In the genomic region with DNA sequence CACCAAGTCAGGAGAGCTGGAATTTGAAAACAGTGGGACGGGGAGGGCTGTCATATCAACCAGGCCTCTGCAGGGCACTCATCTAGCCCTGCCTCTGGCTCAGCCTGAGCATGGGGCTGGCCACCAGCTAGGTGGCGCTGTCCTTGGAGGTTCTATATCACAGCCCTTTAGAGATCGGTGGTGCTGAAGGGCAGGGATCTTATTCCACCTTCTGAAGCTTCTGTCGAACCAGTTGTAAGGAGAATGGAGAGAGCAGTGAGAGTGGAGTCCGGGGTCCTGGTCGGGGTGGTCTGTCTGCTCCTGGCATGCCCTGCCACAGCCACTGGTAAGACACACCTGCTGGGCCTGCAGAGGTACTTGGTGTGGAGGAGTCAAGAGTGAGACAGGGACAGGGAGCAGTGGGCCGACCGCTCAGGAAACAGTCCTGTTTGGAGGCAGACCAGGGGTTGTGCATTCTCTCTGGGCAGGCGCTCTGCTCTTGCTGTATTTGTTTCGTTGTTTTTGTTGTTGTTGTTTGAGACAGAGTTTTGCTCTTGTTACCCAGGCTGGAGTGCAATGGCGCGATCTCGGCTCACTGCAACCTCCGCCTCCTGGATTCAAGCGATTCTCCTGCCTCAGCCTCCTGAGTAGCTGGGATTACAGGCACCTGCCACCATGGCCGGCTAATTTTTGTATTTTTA, we compare ENCODE assay signal across 8 cellular contexts. TPM values are rescaled to one million over a fixed set of nuclear protein-coding genes. Genes with fewer than 3 reads are reported as not detected.
A peak's percentile ranks its signal among the peaks of the same experiment; 100 is the strongest.
DNase-seq lines count a peak whose midpoint lies in the region; ATAC-seq and TF ChIP-seq lines count a peak whose summit lies in the region.

A gene with protein sequence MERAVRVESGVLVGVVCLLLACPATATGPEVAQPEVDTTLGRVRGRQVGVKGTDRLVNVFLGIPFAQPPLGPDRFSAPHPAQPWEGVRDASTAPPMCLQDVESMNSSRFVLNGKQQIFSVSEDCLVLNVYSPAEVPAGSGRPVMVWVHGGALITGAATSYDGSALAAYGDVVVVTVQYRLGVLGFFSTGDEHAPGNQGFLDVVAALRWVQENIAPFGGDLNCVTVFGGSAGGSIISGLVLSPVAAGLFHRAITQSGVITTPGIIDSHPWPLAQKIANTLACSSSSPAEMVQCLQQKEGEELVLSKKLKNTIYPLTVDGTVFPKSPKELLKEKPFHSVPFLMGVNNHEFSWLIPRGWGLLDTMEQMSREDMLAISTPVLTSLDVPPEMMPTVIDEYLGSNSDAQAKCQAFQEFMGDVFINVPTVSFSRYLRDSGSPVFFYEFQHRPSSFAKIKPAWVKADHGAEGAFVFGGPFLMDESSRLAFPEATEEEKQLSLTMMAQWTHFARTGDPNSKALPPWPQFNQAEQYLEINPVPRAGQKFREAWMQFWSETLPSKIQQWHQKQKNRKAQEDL (plus strand): TSS at position 202 of the 680 bp plus-strand sequence. CDS start 42 bp downstream, at position 244.

- H3K9me3 ChIP-seq in CD4-positive, alpha-beta memory T cell (ENCODE audit: control insufficient read depth in 1 of 2, low read length in 2 of 2): no peaks in the 10 kb centered on the region
- H3K9me3 ChIP-seq in HUES6 (ENCODE audit: control insufficient read depth, insufficient read depth, low read depth, low read length) (no peaks in the 10 kb centered on the region), PC-9 (ENCODE audit: insufficient read depth, low read depth) (no peaks in the 10 kb centered on the region)

- H3F3A ChIP-seq in PC-9 (ENCODE audit: insufficient read depth, low read depth): no peaks in the 10 kb centered on the region

- peak; percentile 72 for ATAC-seq in GM19324 (IDR thresholded peaks at IDR 0.05; ENCODE audit: low FRiP score, unreplicated experiment)

- no peaks in the 10 kb centered on the region for H3K36me3 ChIP-seq in CD4-positive, alpha-beta memory T cell (ENCODE audit: insufficient read depth, low read length)
- H3K36me3 ChIP-seq in HUES6 (ENCODE audit: control insufficient read depth, insufficient read depth, low read length): no peaks in the 10 kb centered on the region
- H3K36me3 ChIP-seq in PC-9 (ENCODE audit: low read depth): no peaks in the 10 kb centered on the region

- H3K36me3 Mint-ChIP-seq in CD4-positive, alpha-beta memory T cell: no peaks in the 10 kb centered on the region

- DNase-seq in CD4-positive, alpha-beta memory T cell: peak; percentile 36 to 66 (median 41)
- DNase-seq in PC-9 (peak; percentile 72), glomerular visceral epithelial cell (ENCODE audit: extremely low spot score) (peak; percentile 67), pons (ENCODE audit: low spot score) (peak; percentile 58), T1000 (lab: John Stamatoyannopoulos, UW) (no peak)
- DNase-seq in activated T-helper 1 cell treated with anti-CD3 and anti-CD28 coated beads, Interleukin-2, amount 50 U/mL, for 16 hours (ENCODE audit: low read depth in 1 of 2, low spot score in 1 of 2): peak; percentile 19 to 20

- H3K4me3 ChIP-seq in CD4-positive, alpha-beta memory T cell (ENCODE audit: low read length in 2 of 2): no peak within 1 kb of the TSS
- H3K4me3 ChIP-seq in HUES6 (ENCODE audit: low read depth, low read length) (peak within 1 kb of the TSS; percentile 49), PC-9 (no peak within 1 kb of the TSS)

- H3K9me3 Mint-ChIP-seq in CD4-positive, alpha-beta memory T cell: no peaks in the 10 kb centered on the region

- H3K4me1 ChIP-seq in CD4-positive, alpha-beta memory T cell (ENCODE audit: insufficient read depth, low read length): no peaks in the 10 kb centered on the region
- H3K4me1 ChIP-seq in HUES6 (ENCODE audit: control insufficient read depth, insufficient read depth, low read length): peaks cover 3% of the 10 kb centered on the region; the same call in 1 of the 2 replicates
- H3K4me1 ChIP-seq in PC-9 (replicated peaks; ENCODE audit: insufficient read depth): no peaks in the 10 kb centered on the region

- peak; percentile 87 for TF ChIP-seq CTCF in PC-9 (conservative IDR thresholded peaks at IDR 0.05)

- no TSS peak for BruUV-seq in PC-9 (replicated peaks; lab: Mats Ljungman, UMichigan)

- no peak within 1 kb of the TSS for H3K9ac ChIP-seq in HUES6 (ENCODE audit: low read length)

- POLR2A ChIA-PET in CD4-positive, alpha-beta memory T cell (lab: Charles Lee; ENCODE audit: partially characterized antibody): no interaction called here
- POLR2A ChIA-PET in PC-9 (lab: Charles Lee; ENCODE audit: unreplicated experiment): interaction anchor here (0.6 kb wide), 1 partner anchor 247 kb away, joined by 3 read pairs; no protein-coding TSS in a partner anchor

- peak within 1 kb of the TSS in 2 of 7 donors; percentile 49 to 73 for H3K27ac Mint-ChIP-seq in CD4-positive, alpha-beta memory T cell

- H3K27me3 ChIP-seq in CD4-positive, alpha-beta memory T cell (ENCODE audit: insufficient read depth, low read length): no peaks in the 10 kb centered on the region
- no peaks in the 10 kb centered on the region; the same call in 1 of the 2 replicates for H3K27me3 ChIP-seq in HUES6 (ENCODE audit: control insufficient read depth, insufficient read depth, low read length)
- no peaks in the 10 kb centered on the region for H3K27me3 ChIP-seq in PC-9 (ENCODE audit: insufficient read depth, low read depth)

- H3K9me2 ChIP-seq in PC-9 (ENCODE audit: insufficient read depth): no peaks in the 10 kb centered on the region

- intact Hi-C loops in CD4-positive, alpha-beta memory T cell (cut with micrococcal nuclease): no loop called here
- intact Hi-C loops in PC-9 (cut with micrococcal nuclease; ENCODE audit: unreplicated experiment): no loop called here

- H2AFZ ChIP-seq in PC-9: 0 out of 2 replicates have a peak within 1 kb of the TSS, but pooled peaks have one; percentile 18

- H4K20me1 ChIP-seq in PC-9 (ENCODE audit: insufficient read depth): no peaks in the 10 kb centered on the region

- peaks cover 3% of the 10 kb centered on the region in 2 donors for H3K27me3 Mint-ChIP-seq in CD4-positive, alpha-beta memory T cell

- H3K79me2 ChIP-seq in PC-9 (ENCODE audit: low read depth): no peaks in the 10 kb centered on the region

- peak within 1 kb of the TSS in 3 of 8 donors; percentile 6 to 40 (median 17) for H3K4me3 Mint-ChIP-seq in CD4-positive, alpha-beta memory T cell

- CTCF ChIA-PET in CD4-positive, alpha-beta memory T cell (lab: Charles Lee; ENCODE audit: partially characterized antibody): interaction anchor here (0.8 to 1.9 kb wide), 7 partner anchors 18 to 383 kb away, joined by 3 to 6 read pairs (median 3); no protein-coding TSS in a partner anchor
- CTCF ChIA-PET in PC-9 (lab: Charles Lee): interaction anchor here (0.6 kb wide), 1 partner anchor 79 kb away, joined by 3 read pairs; no protein-coding TSS in a partner anchor

- H3K27ac ChIP-seq in CD4-positive, alpha-beta memory T cell (ENCODE audit: low read depth, low read length): no peak within 1 kb of the TSS
- H3K27ac ChIP-seq in HUES6 (ENCODE audit: low read depth, low read length) (no peak within 1 kb of the TSS), PC-9 (no peak within 1 kb of the TSS)

- H3K4me1 Mint-ChIP-seq in CD4-positive, alpha-beta memory T cell: peaks cover 6 to 14% (median 6%) of the 10 kb centered on the region in 4 donors

- H3K4me2 ChIP-seq in PC-9: no peak within 1 kb of the TSS; the same call in 1 of the 2 replicates

RNA-seq across cellular contexts. Expression of the gene that starts here (rescaled TPM):
- total RNA-seq in CD4-positive, alpha-beta memory T cell: under 1 TPM; 0.32 to 0.61 TPM
- polyA plus RNA-seq in CD4-positive, alpha-beta memory T cell: not detected
- 9.1 and 10.1 TPM in 2 replicates for total RNA-seq in PC-9 (2021)

Comparison
In these comparisons a context has a peak if more than half of its experiments do, and no peak if none do; other contexts are left out.
1. Peak in DNase-seq in CD4-positive, alpha-beta memory T cell; RNA of the gene not detected or under 1 TPM.